In the genomic region with DNA sequence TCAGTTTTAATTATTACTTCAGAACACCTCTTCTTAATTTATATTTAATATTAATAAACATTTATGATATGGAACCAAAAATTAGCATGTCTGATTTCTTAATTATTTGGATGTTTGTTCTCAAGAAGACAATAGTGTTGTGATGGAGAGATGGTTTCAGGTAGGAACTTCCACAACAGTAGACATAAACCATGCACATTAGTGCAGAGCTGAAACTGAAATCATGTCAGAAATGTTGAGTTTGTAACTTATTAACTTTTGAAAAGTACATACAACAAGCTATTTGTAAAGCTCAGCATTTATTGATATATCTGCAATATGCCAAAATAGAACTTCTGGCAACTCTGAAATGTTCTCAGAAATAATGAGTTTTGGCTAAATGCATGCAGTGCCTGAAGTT, we compare ENCODE assay signal across 1 cellular context.
TF ChIP-seq lines count a peak whose summit lies in the region.

No MANE protein-coding gene starts in this region.

TF ChIP-seq in GM12878, 131 proteins besides CTCF, POLR2A, EP300 and RAD21 (continued from another document):
- TF ChIP-seq, protein P1, sequence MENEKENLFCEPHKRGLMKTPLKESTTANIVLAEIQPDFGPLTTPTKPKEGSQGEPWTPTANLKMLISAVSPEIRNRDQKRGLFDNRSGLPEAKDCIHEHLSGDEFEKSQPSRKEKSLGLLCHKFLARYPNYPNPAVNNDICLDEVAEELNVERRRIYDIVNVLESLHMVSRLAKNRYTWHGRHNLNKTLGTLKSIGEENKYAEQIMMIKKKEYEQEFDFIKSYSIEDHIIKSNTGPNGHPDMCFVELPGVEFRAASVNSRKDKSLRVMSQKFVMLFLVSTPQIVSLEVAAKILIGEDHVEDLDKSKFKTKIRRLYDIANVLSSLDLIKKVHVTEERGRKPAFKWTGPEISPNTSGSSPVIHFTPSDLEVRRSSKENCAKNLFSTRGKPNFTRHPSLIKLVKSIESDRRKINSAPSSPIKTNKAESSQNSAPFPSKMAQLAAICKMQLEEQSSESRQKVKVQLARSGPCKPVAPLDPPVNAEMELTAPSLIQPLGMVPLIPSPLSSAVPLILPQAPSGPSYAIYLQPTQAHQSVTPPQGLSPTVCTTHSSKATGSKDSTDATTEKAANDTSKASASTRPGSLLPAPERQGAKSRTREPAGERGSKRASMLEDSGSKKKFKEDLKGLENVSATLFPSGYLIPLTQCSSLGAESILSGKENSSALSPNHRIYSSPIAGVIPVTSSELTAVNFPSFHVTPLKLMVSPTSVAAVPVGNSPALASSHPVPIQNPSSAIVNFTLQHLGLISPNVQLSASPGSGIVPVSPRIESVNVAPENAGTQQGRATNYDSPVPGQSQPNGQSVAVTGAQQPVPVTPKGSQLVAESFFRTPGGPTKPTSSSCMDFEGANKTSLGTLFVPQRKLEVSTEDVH (IDR thresholded peaks at IDR 0.05; ENCODE audit: low read depth, partially characterized antibody): no peak
- TF ChIP-seq CBX3 (IDR thresholded peaks at IDR 0.05; ENCODE audit: borderline replicate concordance, low read depth): no peak
